1 cellular context compared by ENCODE assay signal in the genomic region with DNA sequence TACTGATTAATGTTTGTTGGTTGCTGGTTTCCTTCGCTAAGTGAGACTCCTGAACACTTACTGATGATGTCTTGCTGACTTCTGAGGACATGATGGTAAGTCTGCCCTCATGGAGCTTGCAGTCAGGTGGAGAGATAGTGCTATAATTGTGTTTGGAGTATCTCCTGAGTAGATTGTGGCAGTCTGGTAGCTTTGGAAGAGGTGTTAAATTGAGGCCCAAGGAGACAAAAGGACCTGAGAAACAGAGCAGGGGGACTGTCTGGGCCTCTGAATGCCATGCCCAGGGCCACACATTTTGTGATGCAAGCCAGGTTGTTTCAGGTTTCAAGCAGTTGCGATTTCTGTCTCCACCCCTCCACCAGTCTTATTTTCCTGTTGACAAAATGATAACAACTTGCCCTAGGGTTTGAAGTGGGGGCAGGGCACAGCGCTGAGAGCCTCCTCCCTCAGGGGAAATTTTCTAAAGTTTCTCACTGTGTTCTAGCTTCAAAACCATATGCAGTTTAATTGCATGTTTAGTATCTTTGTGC.
TF ChIP-seq lines count a peak whose summit lies in the region.

No MANE protein-coding gene starts in this region.

TF ChIP-seq in K562, 482 proteins besides CTCF, POLR2A, EP300 and RAD21 (continued from another document and continues in another):
- TF ChIP-seq, protein P1, sequence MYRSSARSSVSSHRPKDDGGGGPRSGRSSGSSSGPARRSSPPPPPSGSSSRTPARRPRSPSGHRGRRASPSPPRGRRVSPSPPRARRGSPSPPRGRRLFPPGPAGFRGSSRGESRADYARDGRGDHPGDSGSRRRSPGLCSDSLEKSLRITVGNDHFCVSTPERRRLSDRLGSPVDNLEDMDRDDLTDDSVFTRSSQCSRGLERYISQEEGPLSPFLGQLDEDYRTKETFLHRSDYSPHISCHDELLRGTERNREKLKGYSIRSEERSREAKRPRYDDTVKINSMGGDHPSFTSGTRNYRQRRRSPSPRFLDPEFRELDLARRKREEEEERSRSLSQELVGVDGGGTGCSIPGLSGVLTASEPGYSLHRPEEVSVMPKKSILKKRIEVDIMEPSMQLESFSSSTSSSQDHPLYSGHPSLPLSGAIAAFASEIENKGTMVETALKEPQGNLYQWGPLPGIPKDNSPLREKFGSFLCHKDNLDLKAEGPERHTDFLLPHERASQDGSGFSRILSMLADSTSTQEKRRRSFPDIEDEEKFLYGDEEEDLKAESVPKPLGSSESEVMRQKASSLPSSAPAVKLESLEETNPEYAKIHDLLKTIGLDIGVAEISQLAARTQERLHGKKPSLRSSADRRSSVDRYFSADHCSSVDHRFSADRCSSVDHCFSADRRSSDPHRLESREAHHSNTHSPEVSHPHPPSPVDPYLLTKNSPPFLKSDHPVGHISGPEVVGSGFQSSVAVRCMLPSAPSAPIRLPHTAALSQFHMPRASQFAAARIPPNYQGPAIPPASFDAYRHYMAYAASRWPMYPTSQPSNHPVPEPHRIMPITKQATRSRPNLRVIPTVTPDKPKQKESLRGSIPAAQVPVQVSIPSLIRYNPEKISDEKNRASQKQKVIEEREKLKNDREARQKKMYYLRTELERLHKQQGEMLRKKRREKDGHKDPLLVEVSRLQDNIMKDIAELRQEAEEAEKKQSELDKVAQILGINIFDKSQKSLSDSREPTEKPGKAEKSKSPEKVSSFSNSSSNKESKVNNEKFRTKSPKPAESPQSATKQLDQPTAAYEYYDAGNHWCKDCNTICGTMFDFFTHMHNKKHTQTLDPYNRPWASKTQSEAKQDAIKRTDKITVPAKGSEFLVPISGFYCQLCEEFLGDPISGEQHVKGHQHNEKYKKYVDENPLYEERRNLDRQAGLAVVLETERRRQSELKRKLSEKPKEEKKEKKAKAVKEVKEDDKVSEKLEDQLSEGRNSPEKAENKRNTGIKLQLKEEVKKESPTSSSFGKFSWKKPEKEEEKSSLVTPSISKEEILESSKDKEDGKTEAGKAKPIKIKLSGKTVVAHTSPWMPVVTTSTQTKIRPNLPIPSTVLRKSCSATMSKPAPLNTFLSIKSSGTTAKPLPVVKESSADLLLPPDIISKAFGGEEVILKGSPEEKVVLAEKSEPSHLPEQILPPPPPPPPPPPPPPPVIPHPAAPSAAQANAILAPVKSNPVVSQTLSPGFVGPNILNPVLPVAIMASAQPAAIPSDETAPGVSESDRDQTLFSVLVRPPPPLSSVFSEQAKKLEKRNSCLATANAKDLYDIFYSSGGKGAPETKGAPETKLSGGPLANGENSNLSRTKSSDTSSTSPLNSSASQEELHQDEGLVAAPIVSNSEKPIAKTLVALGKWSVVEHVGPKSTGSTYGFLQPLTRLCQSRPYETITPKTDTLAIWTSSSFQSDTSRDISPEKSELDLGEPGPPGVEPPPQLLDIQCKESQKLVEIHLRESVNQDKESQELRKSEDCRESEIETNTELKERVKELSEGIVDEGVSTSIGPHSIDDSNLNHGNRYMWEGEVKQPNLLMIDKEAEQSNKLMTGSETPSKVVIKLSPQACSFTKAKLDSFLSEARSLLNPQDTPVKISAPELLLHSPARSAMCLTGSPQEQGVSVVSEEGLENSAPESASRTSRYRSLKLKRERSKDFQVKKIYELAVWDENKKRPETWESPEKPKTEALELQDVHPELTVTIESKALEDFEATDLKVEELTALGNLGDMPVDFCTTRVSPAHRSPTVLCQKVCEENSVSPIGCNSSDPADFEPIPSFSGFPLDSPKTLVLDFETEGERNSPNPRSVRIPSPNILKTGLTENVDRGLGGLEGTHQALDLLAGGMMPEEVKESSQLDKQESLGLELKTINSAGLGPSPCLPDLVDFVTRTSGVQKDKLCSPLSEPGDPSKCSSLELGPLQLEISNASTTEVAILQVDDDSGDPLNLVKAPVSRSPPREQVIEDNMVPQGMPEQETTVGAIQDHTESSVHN (IDR thresholded peaks at IDR 0.05; ENCODE audit: borderline replicate concordance in 1 of 2, low read depth in 1 of 2): no peak
- TF ChIP-seq, protein P2, sequence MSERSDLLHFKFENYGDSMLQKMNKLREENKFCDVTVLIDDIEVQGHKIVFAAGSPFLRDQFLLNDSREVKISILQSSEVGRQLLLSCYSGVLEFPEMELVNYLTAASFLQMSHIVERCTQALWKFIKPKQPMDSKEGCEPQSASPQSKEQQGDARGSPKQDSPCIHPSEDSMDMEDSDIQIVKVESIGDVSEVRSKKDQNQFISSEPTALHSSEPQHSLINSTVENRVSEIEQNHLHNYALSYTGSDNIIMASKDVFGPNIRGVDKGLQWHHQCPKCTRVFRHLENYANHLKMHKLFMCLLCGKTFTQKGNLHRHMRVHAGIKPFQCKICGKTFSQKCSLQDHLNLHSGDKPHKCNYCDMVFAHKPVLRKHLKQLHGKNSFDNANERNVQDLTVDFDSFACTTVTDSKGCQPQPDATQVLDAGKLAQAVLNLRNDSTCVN (CRISPR knock-in tag; IDR thresholded peaks at IDR 0.05): no peak
- TF ChIP-seq ZNF830 (CRISPR knock-in tag; IDR thresholded peaks at IDR 0.05) (no peak), SIN3A (IDR thresholded peaks at IDR 0.05; ENCODE audit: borderline replicate concordance in 2 of 2, control insufficient read depth in 1 of 2, low read depth in 2 of 2, low read length in 2 of 2) (no peak), RHOXF2B (CRISPR knock-in tag; conservative IDR thresholded peaks at IDR 0.05) (no peak), TEAD1 (CRISPR knock-in tag; IDR thresholded peaks at IDR 0.05) (no peak), GABPA (tag; conservative IDR thresholded peaks at IDR 0.05; ENCODE audit: low read depth) (no peak), BCL6 (CRISPR knock-in tag; IDR thresholded peaks at IDR 0.05) (no peak), SRSF3 (IDR thresholded peaks at IDR 0.05; ENCODE audit: insufficient read depth, low read length) (no peak), FOXP1 (CRISPR knock-in tag; IDR thresholded peaks at IDR 0.05) (no peak), ZNF133 (CRISPR knock-in tag; IDR thresholded peaks at IDR 0.05) (no peak), DPF2 (IDR thresholded peaks at IDR 0.05) (peak; percentile 61; the same call in 1 of the 2 replicates), NFE2L1 (tag; IDR thresholded peaks at IDR 0.05; ENCODE audit: borderline replicate concordance, low read depth) (no peak), MAFG (tag; conservative IDR thresholded peaks at IDR 0.05) (no peak), MED1 (CRISPR knock-in tag; IDR thresholded peaks at IDR 0.05; ENCODE audit: borderline replicate concordance) (no peak), SP2 (IDR thresholded peaks at IDR 0.05; ENCODE audit: extremely low read depth, low read depth, low read length, poor library complexity, severe bottlenecking) (no peak), TAF1 (IDR thresholded peaks at IDR 0.05; ENCODE audit: control insufficient read depth, extremely low read depth, insufficient read depth, low read length, severe bottlenecking) (no peak), SIX5 (IDR thresholded peaks at IDR 0.05; ENCODE audit: borderline replicate concordance in 1 of 2, insufficient read depth in 1 of 2, low read depth in 1 of 2, low read length in 2 of 2) (no peak), BDP1 (IDR thresholded peaks at IDR 0.05; ENCODE audit: insufficient read depth, insufficient read length) (no peak), ETV1 (tag; conservative IDR thresholded peaks at IDR 0.05; ENCODE audit: low read depth) (peak; percentile 57), RBM17 (IDR thresholded peaks at IDR 0.05; ENCODE audit: borderline replicate concordance, low read depth, low read length) (no peak), EHMT2 (IDR thresholded peaks at IDR 0.05) (no peak), CXXC5 (CRISPR knock-in tag; IDR thresholded peaks at IDR 0.05) (no peak), TSC22D4 (tag; IDR thresholded peaks at IDR 0.05) (no peak), NR1H2 (CRISPR knock-in tag; IDR thresholded peaks at IDR 0.05) (no peak), ZNF24 (IDR thresholded peaks at IDR 0.05) (no peak), ZNF695 (CRISPR knock-in tag; IDR thresholded peaks at IDR 0.05) (no peak), ZNF584 (CRISPR knock-in tag; IDR thresholded peaks at IDR 0.05; ENCODE audit: low read depth) (no peak), ZNF79 (CRISPR knock-in tag; IDR thresholded peaks at IDR 0.05; ENCODE audit: low read depth) (no peak), PHF8 (IDR thresholded peaks at IDR 0.05; ENCODE audit: borderline replicate concordance, low read length) (no peak), ASH1L (IDR thresholded peaks at IDR 0.05; ENCODE audit: borderline replicate concordance, low read depth, partially characterized antibody) (no peak)
- TF ChIP-seq, protein P3, sequence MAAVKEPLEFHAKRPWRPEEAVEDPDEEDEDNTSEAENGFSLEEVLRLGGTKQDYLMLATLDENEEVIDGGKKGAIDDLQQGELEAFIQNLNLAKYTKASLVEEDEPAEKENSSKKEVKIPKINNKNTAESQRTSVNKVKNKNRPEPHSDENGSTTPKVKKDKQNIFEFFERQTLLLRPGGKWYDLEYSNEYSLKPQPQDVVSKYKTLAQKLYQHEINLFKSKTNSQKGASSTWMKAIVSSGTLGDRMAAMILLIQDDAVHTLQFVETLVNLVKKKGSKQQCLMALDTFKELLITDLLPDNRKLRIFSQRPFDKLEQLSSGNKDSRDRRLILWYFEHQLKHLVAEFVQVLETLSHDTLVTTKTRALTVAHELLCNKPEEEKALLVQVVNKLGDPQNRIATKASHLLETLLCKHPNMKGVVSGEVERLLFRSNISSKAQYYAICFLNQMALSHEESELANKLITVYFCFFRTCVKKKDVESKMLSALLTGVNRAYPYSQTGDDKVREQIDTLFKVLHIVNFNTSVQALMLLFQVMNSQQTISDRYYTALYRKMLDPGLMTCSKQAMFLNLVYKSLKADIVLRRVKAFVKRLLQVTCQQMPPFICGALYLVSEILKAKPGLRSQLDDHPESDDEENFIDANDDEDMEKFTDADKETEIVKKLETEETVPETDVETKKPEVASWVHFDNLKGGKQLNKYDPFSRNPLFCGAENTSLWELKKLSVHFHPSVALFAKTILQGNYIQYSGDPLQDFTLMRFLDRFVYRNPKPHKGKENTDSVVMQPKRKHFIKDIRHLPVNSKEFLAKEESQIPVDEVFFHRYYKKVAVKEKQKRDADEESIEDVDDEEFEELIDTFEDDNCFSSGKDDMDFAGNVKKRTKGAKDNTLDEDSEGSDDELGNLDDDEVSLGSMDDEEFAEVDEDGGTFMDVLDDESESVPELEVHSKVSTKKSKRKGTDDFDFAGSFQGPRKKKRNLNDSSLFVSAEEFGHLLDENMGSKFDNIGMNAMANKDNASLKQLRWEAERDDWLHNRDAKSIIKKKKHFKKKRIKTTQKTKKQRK (IDR thresholded peaks at IDR 0.05; ENCODE audit: borderline replicate concordance, low read depth, low read length): no peak
- TF ChIP-seq, protein P4, sequence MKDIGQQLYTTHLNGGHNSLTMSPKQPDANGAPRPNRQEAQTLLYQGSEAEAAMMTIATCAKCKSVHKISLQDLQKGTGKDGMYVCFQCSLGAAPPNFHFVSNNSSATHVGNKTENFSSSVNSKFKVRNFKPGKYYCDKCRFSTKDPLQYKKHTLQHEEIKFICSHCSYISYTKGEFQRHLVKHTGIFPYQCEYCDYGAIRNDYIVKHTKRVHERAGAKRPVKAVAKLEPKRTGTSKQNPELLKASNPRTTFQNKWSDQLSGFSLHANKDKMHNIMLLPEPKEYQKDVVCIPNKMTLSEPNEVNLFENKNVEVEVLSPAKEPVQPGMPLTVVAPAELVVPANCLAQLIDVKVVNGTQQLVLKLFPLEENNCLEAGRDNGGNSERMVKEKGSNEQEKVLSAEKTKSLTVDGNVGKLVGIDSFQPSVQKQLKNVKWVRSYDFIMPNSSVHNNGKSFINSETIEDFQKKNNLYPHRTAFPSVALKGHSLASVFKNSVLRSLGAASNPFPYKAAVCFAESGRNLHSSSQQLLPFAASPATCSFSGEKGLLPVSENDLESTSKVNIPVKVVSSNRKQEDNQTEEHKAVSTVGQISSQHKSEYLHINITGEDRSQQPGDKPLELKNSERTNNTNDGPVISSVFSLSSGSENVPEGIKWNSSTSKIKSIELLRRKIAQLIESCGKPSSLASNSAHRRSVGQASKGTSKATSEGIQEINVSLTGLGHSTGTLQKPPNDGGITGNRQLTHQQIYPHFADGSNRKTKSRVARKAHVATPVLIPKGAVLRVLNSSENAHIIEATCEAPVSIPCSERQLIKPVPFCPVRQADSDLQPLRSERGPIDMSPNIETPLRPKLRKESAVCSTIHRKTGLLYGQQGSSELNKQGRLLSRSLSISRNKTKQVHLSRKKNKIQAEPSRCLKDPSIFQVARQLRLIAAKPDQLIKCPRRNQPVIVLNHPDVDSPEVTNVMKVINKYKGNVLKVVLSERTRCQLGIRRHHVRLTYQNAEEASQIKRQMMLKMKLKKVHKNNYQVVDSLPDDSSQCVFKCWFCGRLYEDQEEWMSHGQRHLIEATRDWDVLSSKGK (CRISPR knock-in tag; IDR thresholded peaks at IDR 0.05): no peak
- TF ChIP-seq, protein P5, sequence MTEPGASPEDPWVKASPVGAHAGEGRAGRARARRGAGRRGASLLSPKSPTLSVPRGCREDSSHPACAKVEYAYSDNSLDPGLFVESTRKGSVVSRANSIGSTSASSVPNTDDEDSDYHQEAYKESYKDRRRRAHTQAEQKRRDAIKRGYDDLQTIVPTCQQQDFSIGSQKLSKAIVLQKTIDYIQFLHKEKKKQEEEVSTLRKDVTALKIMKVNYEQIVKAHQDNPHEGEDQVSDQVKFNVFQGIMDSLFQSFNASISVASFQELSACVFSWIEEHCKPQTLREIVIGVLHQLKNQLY (CRISPR knock-in tag; conservative IDR thresholded peaks at IDR 0.05): no peak
- TF ChIP-seq, protein P6, sequence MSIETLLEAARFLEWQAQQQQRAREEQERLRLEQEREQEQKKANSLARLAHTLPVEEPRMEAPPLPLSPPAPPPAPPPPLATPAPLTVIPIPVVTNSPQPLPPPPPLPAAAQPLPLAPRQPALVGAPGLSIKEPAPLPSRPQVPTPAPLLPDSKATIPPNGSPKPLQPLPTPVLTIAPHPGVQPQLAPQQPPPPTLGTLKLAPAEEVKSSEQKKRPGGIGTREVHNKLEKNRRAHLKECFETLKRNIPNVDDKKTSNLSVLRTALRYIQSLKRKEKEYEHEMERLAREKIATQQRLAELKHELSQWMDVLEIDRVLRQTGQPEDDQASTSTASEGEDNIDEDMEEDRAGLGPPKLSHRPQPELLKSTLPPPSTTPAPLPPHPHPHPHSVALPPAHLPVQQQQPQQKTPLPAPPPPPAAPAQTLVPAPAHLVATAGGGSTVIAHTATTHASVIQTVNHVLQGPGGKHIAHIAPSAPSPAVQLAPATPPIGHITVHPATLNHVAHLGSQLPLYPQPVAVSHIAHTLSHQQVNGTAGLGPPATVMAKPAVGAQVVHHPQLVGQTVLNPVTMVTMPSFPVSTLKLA (conservative IDR thresholded peaks at IDR 0.05): no peak; a peak in 1 of 4 replicates
- TF ChIP-seq, protein P7, sequence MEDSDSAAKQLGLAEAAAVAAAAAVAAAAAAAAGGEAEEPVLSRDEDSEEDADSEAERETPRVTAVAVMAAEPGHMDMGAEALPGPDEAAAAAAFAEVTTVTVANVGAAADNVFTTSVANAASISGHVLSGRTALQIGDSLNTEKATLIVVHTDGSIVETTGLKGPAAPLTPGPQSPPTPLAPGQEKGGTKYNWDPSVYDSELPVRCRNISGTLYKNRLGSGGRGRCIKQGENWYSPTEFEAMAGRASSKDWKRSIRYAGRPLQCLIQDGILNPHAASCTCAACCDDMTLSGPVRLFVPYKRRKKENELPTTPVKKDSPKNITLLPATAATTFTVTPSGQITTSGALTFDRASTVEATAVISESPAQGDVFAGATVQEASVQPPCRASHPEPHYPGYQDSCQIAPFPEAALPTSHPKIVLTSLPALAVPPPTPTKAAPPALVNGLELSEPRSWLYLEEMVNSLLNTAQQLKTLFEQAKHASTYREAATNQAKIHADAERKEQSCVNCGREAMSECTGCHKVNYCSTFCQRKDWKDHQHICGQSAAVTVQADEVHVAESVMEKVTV (CRISPR knock-in tag; IDR thresholded peaks at IDR 0.05): no peak
- TF ChIP-seq, protein P8, sequence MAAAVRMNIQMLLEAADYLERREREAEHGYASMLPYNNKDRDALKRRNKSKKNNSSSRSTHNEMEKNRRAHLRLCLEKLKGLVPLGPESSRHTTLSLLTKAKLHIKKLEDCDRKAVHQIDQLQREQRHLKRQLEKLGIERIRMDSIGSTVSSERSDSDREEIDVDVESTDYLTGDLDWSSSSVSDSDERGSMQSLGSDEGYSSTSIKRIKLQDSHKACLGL (CRISPR knock-in tag; IDR thresholded peaks at IDR 0.05; ENCODE audit: borderline replicate concordance, poor library complexity, severe bottlenecking): no peak
